In the genomic region with DNA sequence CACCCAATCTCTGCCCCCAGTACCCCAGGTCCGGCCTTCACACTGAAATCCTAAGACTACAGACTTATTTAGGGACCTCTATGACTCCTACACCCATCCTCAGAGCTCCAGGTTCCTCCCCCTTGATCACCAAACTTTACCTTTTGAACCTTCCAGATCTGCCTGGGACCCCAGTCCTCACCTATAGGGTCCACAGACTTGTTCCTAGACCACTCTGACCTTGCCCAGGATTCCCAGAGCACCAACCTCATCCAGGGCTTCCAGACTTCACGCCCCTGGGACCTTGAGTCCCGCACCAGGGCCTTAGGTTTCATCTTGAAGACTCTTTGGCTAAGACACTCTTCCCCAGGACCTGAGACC, we compare ENCODE assay signal across 8 cellular contexts. TPM values are rescaled to one million over a fixed set of nuclear protein-coding genes. Genes with fewer than 3 reads are reported as not detected.
A peak's percentile ranks its signal among the peaks of the same experiment; 100 is the strongest.
DNase-seq lines count a peak whose midpoint lies in the region; FAIRE-seq and TF ChIP-seq lines count a peak whose summit lies in the region.

No MANE protein-coding gene starts in this region.

- H3K27ac ChIP-seq in BLaER1 (peak overlapping the region; percentile 74), OCI-LY3 (ENCODE audit: low read length) (peak overlapping the region; percentile 90), H1 (ENCODE audit: low read depth, low read length) (peak overlapping the region; percentile 96; the same call in 1 of the 2 replicates), neural cell (ENCODE audit: low read length) (peak overlapping the region; percentile 93)

- DNase-seq in H1 (ENCODE audit: low read depth in 1 of 2, low spot score in 2 of 2), result no peak
- DNase-seq in NCI-H146 treated with DMSO at 0.1 percent for 48 hours (lab: John Stamatoyannopoulos, UW; ENCODE audit: unreplicated experiment), result no peak
- DNase-seq in GM12891 (ENCODE audit: insufficient read length, low spot score), result no peak
- no peak for DNase-seq in GM13976 (ENCODE audit: low spot score)
- no peak for DNase-seq in stimulated activated CD4-positive, alpha-beta T cell treated with anti-CD3 and anti-CD28 coated beads, Interleukin-4, amount 100 ng/mL, for 24 hours

- H2AK5ac ChIP-seq in H1 (ENCODE audit: low read depth, low read length), result no peak overlapping the region

- H2BK15ac ChIP-seq in H1 (ENCODE audit: low read length), result no peak overlapping the region

- no peak overlapping the region for H2BK20ac ChIP-seq in H1 (ENCODE audit: low read length)

- no peak overlapping the region for H4K91ac ChIP-seq in H1 (replicated peaks; ENCODE audit: insufficient read length, low read length)

- TF ChIP-seq POLR2A in H1 (IDR thresholded peaks at IDR 0.05; ENCODE audit: control extremely low read depth in 1 of 2, low read depth in 2 of 2, low read length in 2 of 2) (no peak), GM12891 (IDR thresholded peaks at IDR 0.05; ENCODE audit: low read depth, low read length) (no peak; the same call in 1 of the 2 replicates)

- TF ChIP-seq EP300 in H1 (IDR thresholded peaks at IDR 0.05; ENCODE audit: borderline replicate concordance in 1 of 2, low read depth in 2 of 2, low read length in 2 of 2) (no peak), neural cell (conservative IDR thresholded peaks at IDR 0.05; ENCODE audit: poor library complexity, severe bottlenecking) (no peak)

- peak overlapping the region; percentile 72 for H3K4me3 ChIP-seq in BLaER1
- peak overlapping the region; percentile 91 for H3K4me3 ChIP-seq in OCI-LY3 (ENCODE audit: low read length)
- H3K4me3 ChIP-seq in H1 (ENCODE audit: extremely low read depth in 1 of 4, insufficient read depth in 2 of 4, low read depth in 3 of 4, low read length in 4 of 4), result peak overlapping the region; percentile 82 to 93 (median 88)
- H3K4me3 ChIP-seq in neural cell (ENCODE audit: low read length), result peak overlapping the region; percentile 82

- H3K9ac ChIP-seq in BLaER1 (peak overlapping the region; percentile 59; the same call in 1 of the 2 replicates), OCI-LY3 (ENCODE audit: low read length) (peak overlapping the region; percentile 96), H1 (replicated peaks in 1 of 4; ENCODE audit: extremely low read depth in 1 of 4, low read depth in 3 of 4, low read length in 3 of 4) (peak overlapping the region; percentile 65 to 95 (median 86)), neural cell (ENCODE audit: low read length) (peak overlapping the region; percentile 86)

- no peaks in the 10 kb centered on the region for H3K27me3 ChIP-seq in BLaER1
- no peaks in the 10 kb centered on the region for H3K27me3 ChIP-seq in OCI-LY3 (ENCODE audit: low read depth, low read length)
- H3K27me3 ChIP-seq in H1 (replicated peaks in 1 of 4; ENCODE audit: control insufficient read depth in 3 of 4, extremely low read depth in 1 of 4, insufficient read depth in 3 of 4, low read length in 3 of 4), result no peaks in the 10 kb centered on the region
- no peaks in the 10 kb centered on the region for H3K27me3 ChIP-seq in neural cell (ENCODE audit: insufficient read depth, low read depth, low read length)

- in situ Hi-C loops in GM13976 (cut with MboI; ENCODE audit: low sequenced_read_pairs, unreplicated experiment), result no loop called here

- peaks cover 5% of the 10 kb centered on the region; the same call in 1 of the 2 replicates for H3K36me3 ChIP-seq in BLaER1
- peaks cover 3% of the 10 kb centered on the region for H3K36me3 ChIP-seq in OCI-LY3 (replicated peaks; ENCODE audit: low read depth, low read length)
- peaks cover 0 to 8% (median 2%) of the 10 kb centered on the region in 4 experiments; a peak in 5 of 8 replicates for H3K36me3 ChIP-seq in H1 (ENCODE audit: control insufficient read depth in 2 of 4, insufficient read depth in 4 of 4, low read length in 3 of 4)
- no peaks in the 10 kb centered on the region for H3K36me3 ChIP-seq in neural cell (ENCODE audit: insufficient read depth, low read length)

- H3K9me2 ChIP-seq in neural cell (ENCODE audit: insufficient read depth, low read length), result no peaks in the 10 kb centered on the region

- POLR2A ChIA-PET in H1 (lab: Charles Lee; ENCODE audit: partially characterized antibody), result interaction anchor here (0.8 to 1.2 kb wide), 5 partner anchors 8 to 142 kb away, joined by 3 to 4 read pairs (median 3); no protein-coding TSS in a partner anchor

- H3K18ac ChIP-seq in H1 (ENCODE audit: extremely low read depth, low read length), result peak overlapping the region; percentile 100

- peak overlapping the region; percentile 93; the same call in 1 of the 2 replicates for H4K8ac ChIP-seq in H1 (ENCODE audit: extremely low read depth, insufficient read depth, low read length)

- H3K4ac ChIP-seq in H1 (replicated peaks; ENCODE audit: insufficient read length, low read depth, low read length), result no peak overlapping the region

- H3K4me2 ChIP-seq in BLaER1 (peak overlapping the region; percentile 83), OCI-LY3 (ENCODE audit: low read length) (peak overlapping the region; percentile 93), H1 (ENCODE audit: insufficient read depth in 1 of 2, low read depth in 2 of 2, low read length in 2 of 2) (peak overlapping the region; percentile 72 to 80), neural cell (ENCODE audit: low read length) (peak overlapping the region; percentile 93)

- H3K14ac ChIP-seq in H1 (ENCODE audit: insufficient read length), result no peak overlapping the region

- no peak for TF ChIP-seq RAD21 in H1 (IDR thresholded peaks at IDR 0.05 in 1 of 2, conservative IDR thresholded peaks at IDR 0.05 in 1 of 2; ENCODE audit: low read depth in 2 of 2, low read length in 2 of 2)
- no peak for TF ChIP-seq RAD21 in neural cell (conservative IDR thresholded peaks at IDR 0.05)

- no peak overlapping the region for H3K23ac ChIP-seq in H1 (ENCODE audit: insufficient read length)

- FAIRE-seq in H1 (lab: Jason Lieb, UNC), result no peak
- no peak for FAIRE-seq in GM12891 (lab: Jason Lieb, UNC)

- no peak overlapping the region for H3K56ac ChIP-seq in H1 (replicated peaks; ENCODE audit: insufficient read length, low read depth, low read length)

- H3K9me3 ChIP-seq in BLaER1 (peaks cover 16% of the 10 kb centered on the region), OCI-LY3 (ENCODE audit: insufficient read depth, low read length) (no peaks in the 10 kb centered on the region), H1 (ENCODE audit: insufficient read depth in 2 of 2, low read depth in 1 of 2, low read length in 1 of 2) (no peaks in the 10 kb centered on the region), neural cell (ENCODE audit: low read length) (no peaks in the 10 kb centered on the region)

- H4K5ac ChIP-seq in H1 (ENCODE audit: insufficient read length, low read depth, low read length), result no peak overlapping the region

- CTCF ChIA-PET in H1 (lab: Charles Lee; ENCODE audit: partially characterized antibody), result interaction anchor here (0.5 to 4.0 kb wide), 9 partner anchors 9 to 554 kb away, joined by 3 to 17 read pairs (median 3); a partner anchor contains a TSS

- H3K4me1 ChIP-seq in BLaER1 (peaks cover 26% of the 10 kb centered on the region), OCI-LY3 (ENCODE audit: low read length) (peaks cover 17% of the 10 kb centered on the region), H1 (replicated peaks in 1 of 4; ENCODE audit: control insufficient read depth in 3 of 4, insufficient read depth in 4 of 4, low read length in 3 of 4) (peaks cover 0 to 4% (median 2%) of the 10 kb centered on the region in 4 experiments; a peak in 4 of 7 replicates)

- no peaks in the 10 kb centered on the region for H3K79me1 ChIP-seq in H1 (ENCODE audit: low read depth, low read length)

- TF ChIP-seq CTCF in OCI-LY3 (IDR thresholded peaks at IDR 0.05; ENCODE audit: low read depth, low read length) (no peak), H1 (IDR thresholded peaks at IDR 0.05; ENCODE audit: control extremely low read depth in 1 of 3, insufficient read depth in 1 of 3, low read depth in 1 of 3, low read length in 3 of 3) (no peak), neural cell (IDR thresholded peaks at IDR 0.05; ENCODE audit: poor library complexity, severe bottlenecking) (no peak), GM13976 (IDR thresholded peaks at IDR 0.05; ENCODE audit: borderline replicate concordance, control extremely low read depth, extremely low read depth, insufficient read depth, missing control alignments) (no peak)

- no peak overlapping the region for H2BK120ac ChIP-seq in H1 (replicated peaks; ENCODE audit: low read depth, low read length)

- H4K20me1 ChIP-seq in BLaER1 (no peaks in the 10 kb centered on the region), OCI-LY3 (ENCODE audit: insufficient read depth, low read length) (no peaks in the 10 kb centered on the region), H1 (replicated peaks in 1 of 2; ENCODE audit: control insufficient read depth in 1 of 2, insufficient read depth in 2 of 2, low read length in 2 of 2) (no peaks in the 10 kb centered on the region), neural cell (ENCODE audit: insufficient read depth) (no peaks in the 10 kb centered on the region)

- no peaks in the 10 kb centered on the region for H3F3A ChIP-seq in neural cell (ENCODE audit: insufficient read depth, low read length, poor library complexity, severe bottlenecking)

- peaks cover 9% of the 10 kb centered on the region; the same call in 1 of the 2 replicates for H3K23me2 ChIP-seq in H1 (ENCODE audit: low read depth, low read length)

- peak overlapping the region; percentile 99 for H2BK5ac ChIP-seq in H1 (ENCODE audit: low read depth, low read length)

- WGBS in H1 (ENCODE audit: extremely low coverage in 1 of 2, insufficient coverage in 1 of 2, insufficient read length in 1 of 2, insufficient replicate concordance in 2 of 2, low coverage in 1 of 2, low lambda C conversion rate in 2 of 2, missing lambda C conversion rate in 1 of 2), 2 experiments, result 51% methylated on average over 3 of the region's 3 CpGs; no CpG with 5 or more reads in 1 of the 2 experiments

- peak overlapping the region; percentile 86 for H2AFZ ChIP-seq in OCI-LY3 (ENCODE audit: low read depth, low read length)
- peak overlapping the region; percentile 54; the same call in 1 of the 2 replicates for H2AFZ ChIP-seq in H1 (ENCODE audit: low read length)
- peak overlapping the region; percentile 88 for H2AFZ ChIP-seq in neural cell (ENCODE audit: low read depth, low read length)

- H2BK12ac ChIP-seq in H1 (ENCODE audit: low read depth, low read length), result peak overlapping the region; percentile 9; the same call in 1 of the 2 replicates

- H3K79me2 ChIP-seq in OCI-LY3 (ENCODE audit: low read length), result peaks cover 17% of the 10 kb centered on the region
- H3K79me2 ChIP-seq in H1 (ENCODE audit: control insufficient read depth in 1 of 2, insufficient read depth in 2 of 2, low read length in 2 of 2), result no peaks in the 10 kb centered on the region
- H3K79me2 ChIP-seq in neural cell (replicated peaks; ENCODE audit: insufficient read depth, low read length), result peaks cover 3% of the 10 kb centered on the region

RNA-seq across cellular contexts. Expression of a gene that starts 0.5 kb away (rescaled TPM):
- total RNA-seq in H1 (2021; fragmentation: NEBNext Ultra II Directional; extraction: Animal tissue kit (Norgen Biotek cat#: 25700)), result 27.2 and 30.2 TPM in 2 replicates
- polyA plus RNA-seq in H1 (2011; rRNA removed) (71.5 and 95.9 TPM in 2 replicates), neural cell (34.9 and 41.1 TPM in 2 replicates)
- polyA plus RNA-seq in H1 (2011; cell fraction: cytosol; rRNA removed), result 45.7 TPM
- 36.3 TPM for polyA plus RNA-seq in H1 (2011; cell fraction: nucleus; rRNA removed)
- polyA plus RNA-seq in H1 (2012, experiment 1 of 2), result 18.7 to 60.6 TPM (median 56.3 TPM) in 4 replicates
- polyA plus RNA-seq in H1 (2012, experiment 2 of 2), result 84.1 TPM
- polyA plus RNA-seq in H1 (2013, experiment 1 of 2), result 24.1 TPM
- polyA plus RNA-seq in H1 (2013, experiment 2 of 2), result 21.6 TPM
- polyA minus RNA-seq in H1 (2011; rRNA and poly(A)+ RNA removed), result 4.1 and 5.2 TPM in 2 replicates
- polyA minus RNA-seq in H1 (2011; cell fraction: cytosol; rRNA and poly(A)+ RNA removed), result 11.2 TPM
- polyA minus RNA-seq in H1 (2011; cell fraction: nucleus; rRNA and poly(A)+ RNA removed), result 16.5 TPM
- 7.1 and 14.1 TPM in 2 replicates for polyA minus RNA-seq in neural cell
- 51.2 TPM for polyA plus RNA-seq in GM12891 (2012; ENCODE audit: low read depth, missing spikeins)

RNA-seq across cellular contexts. Expression of a gene that starts 42.6 kb away (rescaled TPM):
- 69.4 and 71.1 TPM in 2 replicates for total RNA-seq in H1 (2021; fragmentation: NEBNext Ultra II Directional; extraction: Animal tissue kit (Norgen Biotek cat#: 25700))
- polyA plus RNA-seq in H1 (2011; rRNA removed) (24.3 and 50.2 TPM in 2 replicates), neural cell (7.1 and 9.8 TPM in 2 replicates)
- polyA plus RNA-seq in H1 (2011; cell fraction: cytosol; rRNA removed), result 21.6 TPM
- polyA plus RNA-seq in H1 (2011; cell fraction: nucleus; rRNA removed), result 44.0 TPM
- 24.8 to 51.2 TPM (median 35.3 TPM) in 4 replicates for polyA plus RNA-seq in H1 (2012, experiment 1 of 2)
- polyA plus RNA-seq in H1 (2012, experiment 2 of 2), result 2.8 TPM
- 18.6 TPM for polyA plus RNA-seq in H1 (2013, experiment 1 of 2)
- polyA plus RNA-seq in H1 (2013, experiment 2 of 2), result 17.0 TPM
- 120 and 165 TPM in 2 replicates for polyA minus RNA-seq in H1 (2011; rRNA and poly(A)+ RNA removed)
- 60.0 TPM for polyA minus RNA-seq in H1 (2011; cell fraction: cytosol; rRNA and poly(A)+ RNA removed)
- polyA minus RNA-seq in H1 (2011; cell fraction: nucleus; rRNA and poly(A)+ RNA removed), result 35.2 TPM
- 21.2 and 22.7 TPM in 2 replicates for polyA minus RNA-seq in neural cell
- polyA plus RNA-seq in GM12891 (2012; ENCODE audit: low read depth, missing spikeins), result 13.1 TPM
